ENCODE assay signal across 8 cellular contexts in genomic region chr1:225866061-225866844, GRCh38. TPM values are rescaled to one million over a fixed set of nuclear protein-coding genes. Genes with fewer than 3 reads are reported as not detected.
DNase-seq lines count a peak whose midpoint lies in the region; ATAC-seq and TF ChIP-seq lines count a peak whose summit lies in the region.

No MANE protein-coding gene starts in this region.

- H3K4me1 ChIP-seq in Karpas-422 (ENCODE audit: low read length) (no peaks in the 10 kb centered on the region), prostate gland (replicated peaks) (no peaks in the 10 kb centered on the region)

- DNase-seq in RPMI7951 (ENCODE audit: low read depth) (peak; percentile 87), neural crest cell (ENCODE audit: low read depth, low spot score) (no peak), Karpas-422 (no peak), WERI-Rb-1 (no peak), prostate gland (ENCODE audit: low spot score) (no peak), SHP77 (lab: John Stamatoyannopoulos, UW) (no peak)
- peak; percentile 65 for DNase-seq in activated T-helper 9 cell treated with anti-CD3 and anti-CD28 coated beads, Interleukin-2, amount 50 U/mL, for 16 hours (ENCODE audit: low read depth)

- H2AFZ ChIP-seq in Karpas-422 (ENCODE audit: low read length): no peak overlapping the region

- no peaks in the 10 kb centered on the region for H3K4me1 Mint-ChIP-seq in neural crest cell

- peak overlapping the region; percentile 57 for H3K27ac Mint-ChIP-seq in neural crest cell (ENCODE audit: unreplicated experiment)

- H3K4me3 Mint-ChIP-seq in neural crest cell: no peak overlapping the region

- H3K9ac ChIP-seq in Karpas-422 (ENCODE audit: low read length): no peak overlapping the region

- TF ChIP-seq CTCF in neural crest cell (conservative IDR thresholded peaks at IDR 0.05) (no peak), WERI-Rb-1 (IDR thresholded peaks at IDR 0.05; ENCODE audit: low read depth, low read length) (no peak), prostate gland (IDR thresholded peaks at IDR 0.05) (no peak)

- no peaks in the 10 kb centered on the region for H4K20me1 ChIP-seq in Karpas-422 (ENCODE audit: insufficient read depth, low read depth, low read length)

- intact Hi-C loops in prostate gland (cut with DNase I): no loop called here

- no peaks in the 10 kb centered on the region for H3K79me2 ChIP-seq in Karpas-422 (ENCODE audit: low read length)

- ATAC-seq in GM21528 (IDR thresholded peaks at IDR 0.05; ENCODE audit: low FRiP score, unreplicated experiment): peak; percentile 58

- no peaks in the 10 kb centered on the region for H3K9me3 Mint-ChIP-seq in neural crest cell

- H3K27me3 ChIP-seq in Karpas-422 (ENCODE audit: low read length) (no peaks in the 10 kb centered on the region), WERI-Rb-1 (ENCODE audit: insufficient read depth, low read depth, severe bottlenecking) (no peaks in the 10 kb centered on the region), prostate gland (replicated peaks; ENCODE audit: insufficient read depth) (no peaks in the 10 kb centered on the region)

- no peak for TF ChIP-seq POLR2A in prostate gland (IDR thresholded peaks at IDR 0.05)

- H3K9me2 ChIP-seq in Karpas-422 (replicated peaks; ENCODE audit: insufficient read depth, low read length): no peaks in the 10 kb centered on the region

- H3K36me3 ChIP-seq in Karpas-422 (ENCODE audit: insufficient read depth, low read length) (no peaks in the 10 kb centered on the region), WERI-Rb-1 (no peaks in the 10 kb centered on the region), prostate gland (peaks cover 12 to 23% of the 10 kb centered on the region in 2 donors)

- H3K27me3 Mint-ChIP-seq in neural crest cell (ENCODE audit: low read depth): no peaks in the 10 kb centered on the region

- H3K9me3 ChIP-seq in Karpas-422 (ENCODE audit: low read length): no peaks in the 10 kb centered on the region
- no peaks in the 10 kb centered on the region for H3K9me3 ChIP-seq in WERI-Rb-1 (ENCODE audit: severe bottlenecking)
- no peaks in the 10 kb centered on the region for H3K9me3 ChIP-seq in prostate gland

- H3K36me3 Mint-ChIP-seq in neural crest cell (ENCODE audit: low read depth): no peaks in the 10 kb centered on the region

- H3K27ac ChIP-seq in Karpas-422 (ENCODE audit: low read length) (no peak overlapping the region), WERI-Rb-1 (no peak overlapping the region), prostate gland (no peak overlapping the region)

- WGBS in prostate gland: 52% methylated on average over 8 of the region's 8 CpGs

- no peak overlapping the region for H3K4me2 ChIP-seq in Karpas-422 (ENCODE audit: low read depth, low read length, poor library complexity, severe bottlenecking)

- no peak overlapping the region for H3K4me3 ChIP-seq in Karpas-422 (ENCODE audit: low read length)
- no peak overlapping the region for H3K4me3 ChIP-seq in WERI-Rb-1 (ENCODE audit: low read depth, low read length)
- H3K4me3 ChIP-seq in prostate gland: no peak overlapping the region

RNA-seq across cellular contexts. Expression of gene TMEM63A, which starts 15.9 kb away (rescaled TPM):
- 7.6 and 8.2 TPM in 2 replicates for total RNA-seq in RPMI7951 (2014; rRNA removed; shearing (Covaris generic))
- 24.8 and 29.3 TPM in 2 replicates for total RNA-seq in neural crest cell
- total RNA-seq in Karpas-422 (2014; rRNA removed; shearing (Covaris generic); ENCODE audit: low replicate concordance): 4.1 and 4.8 TPM in 2 replicates
- 100 to 1,000 TPM; 141 to 192 TPM for total RNA-seq in prostate gland

RNA-seq across cellular contexts. Expression of gene LEFTY1, which starts 22.7 kb away (rescaled TPM):
- total RNA-seq in RPMI7951 (2014; rRNA removed; shearing (Covaris generic)): not detected in 2 replicates
- 0.65 TPM in 1 of 2 replicates, not detected in the other for total RNA-seq in neural crest cell
- total RNA-seq in Karpas-422 (2014; rRNA removed; shearing (Covaris generic); ENCODE audit: low replicate concordance): 0.40 TPM in 1 of 2 replicates, not detected in the other
- total RNA-seq in prostate gland: 1 to 10 TPM; 1.7 to 2.0 TPM

RNA-seq across cellular contexts. Expression of gene EPHX1, which starts 56.3 kb away (rescaled TPM):
- 25.0 and 25.5 TPM in 2 replicates for total RNA-seq in RPMI7951 (2014; rRNA removed; shearing (Covaris generic))
- total RNA-seq in neural crest cell (15.4 and 15.8 TPM in 2 replicates), prostate gland (100 to 1,000 TPM; 151 to 232 TPM)
- 0.63 and 3.2 TPM in 2 replicates for total RNA-seq in Karpas-422 (2014; rRNA removed; shearing (Covaris generic); ENCODE audit: low replicate concordance)

RNA-seq across cellular contexts. Expression of gene PYCR2, which starts 57.8 kb away (rescaled TPM):
- total RNA-seq in RPMI7951 (2014; rRNA removed; shearing (Covaris generic)): 31.2 and 38.9 TPM in 2 replicates
- total RNA-seq in neural crest cell: 54.8 and 59.9 TPM in 2 replicates
- total RNA-seq in Karpas-422 (2014; rRNA removed; shearing (Covaris generic); ENCODE audit: low replicate concordance): 57.0 and 75.8 TPM in 2 replicates
- total RNA-seq in prostate gland: 10 to 100 TPM; 70.8 to 80.2 TPM

Comparison
In these comparisons a context has a peak if more than half of its experiments do, and no peak if none do; other contexts are left out.
1. DNase-seq: peak in RPMI7951 (single experiment) and activated T-helper 9 cell treated with anti-CD3 and anti-CD28 coated beads, Interleukin-2, amount 50 U/mL, for 16 hours (single experiment); none in neural crest cell (single experiment), Karpas-422 (single experiment), WERI-Rb-1 (single experiment), prostate gland (single experiment) and SHP77 (0 of 2).